Comparison of ENCODE assay signal across 27 cellular contexts in genomic region chr1:160082926-160083325, GRCh38. TPM values are rescaled to one million over a fixed set of nuclear protein-coding genes. Genes with fewer than 3 reads are reported as not detected.
A peak's percentile ranks its signal among the peaks of the same experiment; 100 is the strongest.
DNase-seq lines count a peak whose midpoint lies in the region; ATAC-seq, FAIRE-seq and TF ChIP-seq lines count a peak whose summit lies in the region.
"Had no signal": no experiment of that assay in that cellular context is flagged by ENCODE, and none has a peak within 500 bp of the region (broad histone marks: within the 10 kb centered on the region; RNA-seq: fewer than 3 reads in every experiment).

No MANE protein-coding gene starts in this region.

- H3K4me1 Mint-ChIP-seq in CD4-positive, alpha-beta T cell (ENCODE audit: low read depth): peaks cover 13% of the 10 kb centered on the region
- peaks cover 16% of the 10 kb centered on the region for H3K4me1 Mint-ChIP-seq in glutamatergic neuron (ENCODE audit: low read depth, unreplicated experiment)

- no peaks in the 10 kb centered on the region for H4K20me1 ChIP-seq in osteoblast (ENCODE audit: insufficient read depth, low read length)

- no peaks in the 10 kb centered on the region for H3K9me3 Mint-ChIP-seq in CD4-positive, alpha-beta T cell
- peaks cover 6% of the 10 kb centered on the region for H3K9me3 Mint-ChIP-seq in glutamatergic neuron (ENCODE audit: unreplicated experiment)
- H3K9me3 Mint-ChIP-seq: effector memory CD8-positive, alpha-beta T cell; H9 had no signal

- intact Hi-C loops in CD4-positive, alpha-beta T cell (cut with DNase I, micrococcal nuclease): loop anchor here in 1 of 2 experiments (5.0 kb wide), 1 partner anchor 146 kb away; no protein-coding TSS in a partner anchor
- intact Hi-C loops in posterior vena cava (cut with DNase I): no loop called here

- DNase-seq in CD4-positive, alpha-beta T cell: no peak
- DNase-seq in glutamatergic neuron (no peak), osteoblast (ENCODE audit: insufficient read length, low spot score, missing footprints) (peak; percentile 81), AG08395 (ENCODE audit: low spot score) (no peak), posterior vena cava (ENCODE audit: low spot score) (no peak), small intestine (no peak)
- DNase-seq: activated CD4-positive, alpha-beta T cell treated with anti-CD3 and anti-CD28 coated beads, Interleukin-2, amount 50 U/mL, for 4 hours; activated naive CD4-positive, alpha-beta T cell treated with Interleukin-2 at 50 U/mL for 16 hours; DMS79; effector memory CD8-positive, alpha-beta T cell; H9; lower lobe of right lung; MM.1S; NCI-H1436; NCI-H524; pancreas; right lobe of liver; stimulated activated CD4-positive, alpha-beta T cell treated with anti-CD3 and anti-CD28 coated beads, Interleukin-15, amount 100 ng/mL, for 24 hours; WERI-Rb-1 had no signal

- H3K27ac ChIP-seq in CD4-positive, alpha-beta T cell (ENCODE audit: low read depth, low read length): no peak overlapping the region
- H3K27ac ChIP-seq in HEK293 (ENCODE audit: extremely low read depth, low read depth, low read length) (no peak overlapping the region), osteoblast (ENCODE audit: low read depth, low read length) (no peak overlapping the region), small intestine (ENCODE audit: low read depth in 1 of 2, low read length in 1 of 2) (no peak overlapping the region)
- H3K27ac ChIP-seq: esophagus muscularis mucosa, lower lobe of right lung, pancreas, right lobe of liver, WERI-Rb-1 had no signal

- H3K4me3 Mint-ChIP-seq in CD4-positive, alpha-beta T cell: peak overlapping the region; percentile 72
- peak overlapping the region; percentile 71 for H3K4me3 Mint-ChIP-seq in glutamatergic neuron (ENCODE audit: unreplicated experiment)

- no peaks in the 10 kb centered on the region for H3K9me3 ChIP-seq in CD4-positive, alpha-beta T cell (ENCODE audit: control insufficient read depth, low read length)
- H3K9me3 ChIP-seq in HEK293 (ENCODE audit: control insufficient read depth, insufficient read depth, low read depth, low read length) (no peaks in the 10 kb centered on the region), osteoblast (ENCODE audit: low read depth, low read length) (no peaks in the 10 kb centered on the region), small intestine (ENCODE audit: control insufficient read depth, low read depth) (no peaks in the 10 kb centered on the region)
- H3K9me3 ChIP-seq: esophagus muscularis mucosa, lower lobe of right lung, pancreas, right lobe of liver had no signal

- CTCF ChIA-PET in CD4-positive, alpha-beta T cell (lab: Charles Lee): interaction anchor here (1.6 kb wide), 1 partner anchor 36 kb away, joined by 6 read pairs; no protein-coding TSS in a partner anchor
- CTCF ChIA-PET in HEK293 (lab: Yijun Ruan, JAX): interaction anchor here (0.6 to 16.5 kb wide), 8 partner anchors 15 to 169 kb away, joined by 4 to 541 read pairs (median 6); partner anchors contain the start of gene PIGM

- no peak for ATAC-seq in CD4-positive, alpha-beta T cell (ENCODE audit: poor library complexity)
- ATAC-seq: effector memory CD8-positive, alpha-beta T cell; lower lobe of right lung; pancreas; right lobe of liver had no signal

- no peak for TF ChIP-seq CTCF in CD4-positive, alpha-beta T cell (IDR thresholded peaks at IDR 0.05)
- TF ChIP-seq CTCF in HEK293 (tag by site-specific recombination; IDR thresholded peaks at IDR 0.05) (no peak), glutamatergic neuron (IDR thresholded peaks at IDR 0.05; ENCODE audit: partially characterized antibody, unreplicated experiment) (no peak), osteoblast (IDR thresholded peaks at IDR 0.05; ENCODE audit: extremely low read depth, low read depth, low read length) (no peak)

- no peaks in the 10 kb centered on the region for H3K4me1 ChIP-seq in HEK293 (ENCODE audit: control insufficient read depth, insufficient read depth, low read length)
- peaks cover 4% of the 10 kb centered on the region for H3K4me1 ChIP-seq in osteoblast (ENCODE audit: insufficient read depth, low read length)
- H3K4me1 ChIP-seq in small intestine (ENCODE audit: control insufficient read depth in 2 of 2, insufficient read depth in 1 of 2, low read depth in 1 of 2, low read length in 1 of 2): no peaks in the 10 kb centered on the region
- H3K4me1 ChIP-seq: pancreas had no signal

- H3K27me3 ChIP-seq in CD4-positive, alpha-beta T cell (ENCODE audit: control insufficient read depth, insufficient read depth, low read length): peaks cover 47% of the 10 kb centered on the region
- H3K27me3 ChIP-seq in osteoblast (ENCODE audit: insufficient read depth, low read length): peaks cover 62% of the 10 kb centered on the region
- peaks cover 2 to 9% of the 10 kb centered on the region in 2 donors for H3K27me3 ChIP-seq in small intestine (ENCODE audit: control insufficient read depth in 2 of 2, insufficient read depth in 2 of 2, low read length in 2 of 2)
- H3K27me3 ChIP-seq: right lobe of liver had no signal

- H2AFZ ChIP-seq in osteoblast (ENCODE audit: low read length): no peak overlapping the region

- H3K4me2 ChIP-seq in osteoblast (ENCODE audit: insufficient read depth, low read length): no peak overlapping the region

- H3K27ac Mint-ChIP-seq in CD4-positive, alpha-beta T cell: no peak overlapping the region
- H3K27ac Mint-ChIP-seq in glutamatergic neuron (ENCODE audit: unreplicated experiment): no peak overlapping the region
- H3K27ac Mint-ChIP-seq: effector memory CD8-positive, alpha-beta T cell; H9 had no signal

- no peak overlapping the region for H3K4me3 ChIP-seq in HEK293 (ENCODE audit: low read depth, low read length)
- H3K4me3 ChIP-seq in osteoblast (ENCODE audit: insufficient read depth, low read length): no peak overlapping the region
- H3K4me3 ChIP-seq in small intestine (ENCODE audit: low read depth in 1 of 2, low read length in 2 of 2): no peak overlapping the region

- peaks cover 15% of the 10 kb centered on the region for H3K36me3 Mint-ChIP-seq in CD4-positive, alpha-beta T cell (ENCODE audit: low read depth)
- no peaks in the 10 kb centered on the region for H3K36me3 Mint-ChIP-seq in glutamatergic neuron (ENCODE audit: unreplicated experiment)

- FAIRE-seq in small intestine (lab: Jason Lieb, UNC): no peak
- FAIRE-seq: frontal cortex, kidney, pancreas, RCC 7860, urothelium cell line had no signal

- POLR2A ChIA-PET in CD4-positive, alpha-beta T cell (lab: Charles Lee): interaction anchor here (1.1 to 1.2 kb wide), 2 partner anchors 13 to 36 kb away, joined by 3 to 5 read pairs; no protein-coding TSS in a partner anchor
- POLR2A ChIA-PET in HEK293 (lab: Yijun Ruan, JAX): interaction anchor here (1.1 kb wide), 1 partner anchor 14 kb away, joined by 3 read pairs; no protein-coding TSS in a partner anchor

- H3K79me2 ChIP-seq in osteoblast (ENCODE audit: insufficient read depth, low read length): no peaks in the 10 kb centered on the region

- no peaks in the 10 kb centered on the region for H3K36me3 ChIP-seq in HEK293 (ENCODE audit: control insufficient read depth in 2 of 2, insufficient read depth in 1 of 2, low read length in 2 of 2)
- H3K36me3 ChIP-seq in osteoblast (ENCODE audit: insufficient read depth, low read length): no peaks in the 10 kb centered on the region
- H3K36me3 ChIP-seq in small intestine (ENCODE audit: control insufficient read depth in 2 of 2, insufficient read depth in 2 of 2, low read length in 2 of 2): no peaks in the 10 kb centered on the region
- H3K36me3 ChIP-seq: pancreas, right lobe of liver, WERI-Rb-1 had no signal

- peaks cover 53% of the 10 kb centered on the region for H3K27me3 Mint-ChIP-seq in CD4-positive, alpha-beta T cell
- H3K27me3 Mint-ChIP-seq in glutamatergic neuron (ENCODE audit: unreplicated experiment): peaks cover 14% of the 10 kb centered on the region

- 71 to 79% (median 76%) methylated on average over 3 of the region's 3 CpGs for WGBS in small intestine, 3 donors

TF ChIP-seq in HEK293, 187 proteins besides CTCF, POLR2A, EP300 and RAD21 (continues in another document):
- no peak for TF ChIP-seq SALL2 (tag by site-specific recombination; IDR thresholded peaks at IDR 0.05; ENCODE audit: borderline replicate concordance)
- TF ChIP-seq ZBTB8A (tag by site-specific recombination; IDR thresholded peaks at IDR 0.05): no peak
- peak; percentile 76 for TF ChIP-seq ZNF341 (tag by site-specific recombination; IDR thresholded peaks at IDR 0.05; ENCODE audit: low read depth)
- no peak for TF ChIP-seq ZIC2 (tag by site-specific recombination; IDR thresholded peaks at IDR 0.05)
- TF ChIP-seq ZNF121 (tag by site-specific recombination; IDR thresholded peaks at IDR 0.05): no peak
- TF ChIP-seq ZNF433 (tag by site-specific recombination; IDR thresholded peaks at IDR 0.05; ENCODE audit: low read depth): no peak

RNA-seq across cellular contexts. Expression of gene KCNJ9, which starts 1.6 kb away (rescaled TPM):
- not detected for total RNA-seq in CD4-positive, alpha-beta T cell
- total RNA-seq in glutamatergic neuron (ENCODE audit: unreplicated experiment) (2.0 TPM), osteoblast (not detected in 2 replicates), posterior vena cava (not detected)
- polyA plus RNA-seq in small intestine: under 1 TPM in 1 of 3 donors, not detected in 2; 0.19 TPM
- total RNA-seq: esophagus muscularis mucosa; kidney; lower lobe of right lung; pancreas; right lobe of liver; SK-MEL-5; T-helper 2 cell treated with Interferon-gamma antibody and Interleukin-4, amounts not matched to agents 100 ng/mL and 5 ng/mL, for 36 hours had no signal

RNA-seq across cellular contexts. Expression of gene KCNJ10, which starts 13.0 kb away (rescaled TPM):
- total RNA-seq in CD4-positive, alpha-beta T cell: not detected
- total RNA-seq in glutamatergic neuron (ENCODE audit: unreplicated experiment) (not detected), osteoblast (not detected in 2 replicates), posterior vena cava (under 1 TPM in 1 of 2 donors, not detected in 1; 0.19 TPM)
- polyA plus RNA-seq in small intestine: under 1 TPM in 1 of 3 donors, not detected in 2; 0.25 TPM
- total RNA-seq: T-helper 2 cell treated with Interferon-gamma antibody and Interleukin-4, amounts not matched to agents 100 ng/mL and 5 ng/mL, for 36 hours had no signal

RNA-seq across cellular contexts. Expression of gene IGSF8, which starts 15.5 kb away (rescaled TPM):
- 10 to 100 TPM; 33.1 to 33.7 TPM for total RNA-seq in CD4-positive, alpha-beta T cell
- 45.9 TPM for total RNA-seq in glutamatergic neuron (ENCODE audit: unreplicated experiment)
- total RNA-seq in osteoblast: 18.0 and 19.9 TPM in 2 replicates
- total RNA-seq in posterior vena cava: 10 to 100 TPM; 16.0 to 17.4 TPM
- polyA plus RNA-seq in small intestine: 10 to 100 TPM; 11.0 to 29.5 (median 13.5) TPM

RNA-seq across cellular contexts. Expression of gene ATP1A2, which starts 32.6 kb away (rescaled TPM):
- not detected for total RNA-seq in CD4-positive, alpha-beta T cell
- total RNA-seq in glutamatergic neuron (ENCODE audit: unreplicated experiment) (not detected), osteoblast (0.72 and 1.2 TPM in 2 replicates), posterior vena cava (10 to 100 TPM in 1 of 2 donors, 1 to 10 TPM in 1; 4.1 to 10.8 TPM)
- 1 to 10 TPM in 1 of 3 donors, under 1 TPM in 2; 0.22 to 5.3 (median 0.54) TPM for polyA plus RNA-seq in small intestine
- total RNA-seq: SK-MEL-5; T-helper 2 cell treated with Interferon-gamma antibody and Interleukin-4, amounts not matched to agents 100 ng/mL and 5 ng/mL, for 36 hours had no signal

RNA-seq across cellular contexts. Expression of gene PIGM, which starts 51.1 kb away (rescaled TPM):
- total RNA-seq in CD4-positive, alpha-beta T cell: 1 to 10 TPM; 2.1 to 2.2 TPM
- total RNA-seq in glutamatergic neuron (ENCODE audit: unreplicated experiment): 5.9 TPM
- 7.2 and 7.4 TPM in 2 replicates for total RNA-seq in osteoblast
- 1 to 10 TPM; 5.5 to 6.3 TPM for total RNA-seq in posterior vena cava
- 1 to 10 TPM; 1.1 to 4.0 (median 1.4) TPM for polyA plus RNA-seq in small intestine
